In the genomic region with DNA sequence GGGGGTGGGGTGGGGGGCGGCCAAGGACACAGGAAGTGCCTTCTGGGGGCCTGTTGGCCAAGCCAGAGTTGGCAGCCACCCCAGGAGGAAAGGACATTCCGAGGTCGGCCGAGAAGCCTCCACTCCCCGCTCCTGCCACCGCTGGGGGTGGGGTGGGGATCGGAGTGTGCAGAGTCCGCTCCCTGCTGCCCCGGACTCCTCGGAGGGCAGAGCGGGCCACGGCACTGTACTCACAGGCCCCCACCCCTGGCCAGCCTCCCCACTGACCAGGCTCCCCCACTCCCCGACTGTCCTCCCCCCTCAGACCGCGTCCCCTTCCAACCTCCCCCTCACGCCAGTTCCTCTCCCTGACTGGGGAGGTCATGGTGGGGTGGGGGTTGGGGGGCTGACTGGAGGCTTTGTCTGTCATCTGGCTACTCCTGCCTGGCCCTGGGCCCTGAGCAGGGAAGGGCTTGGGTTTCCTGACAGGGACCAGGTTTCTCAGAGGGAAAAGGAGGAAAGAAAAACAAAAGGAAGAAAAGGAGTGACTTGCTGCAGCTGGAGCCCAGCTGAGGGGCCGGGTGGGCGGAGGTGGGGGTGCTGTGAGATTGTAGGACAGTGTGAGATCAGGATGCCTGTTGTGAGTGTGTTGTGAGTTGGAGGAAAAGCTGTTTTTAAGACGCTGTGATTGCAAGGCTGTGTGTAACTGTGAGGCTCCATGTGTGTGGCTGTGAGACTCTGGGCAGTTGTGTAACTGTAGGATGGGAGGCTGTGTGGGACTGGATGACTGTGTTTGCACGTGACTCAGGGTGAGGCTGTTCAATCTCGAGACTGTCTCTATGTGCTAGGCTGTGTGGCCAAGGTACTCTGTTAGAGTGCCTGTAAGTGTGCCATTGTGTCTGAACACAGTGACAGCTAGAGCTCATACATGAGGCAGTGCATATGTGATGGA, we compare ENCODE assay signal across 1 cellular context.
TF ChIP-seq lines count a peak whose summit lies in the region.

No MANE protein-coding gene starts in this region.

TF ChIP-seq in H1, 55 proteins besides CTCF, POLR2A, EP300 and RAD21:
- TF ChIP-seq CTBP2 (IDR thresholded peaks at IDR 0.05; ENCODE audit: borderline replicate concordance, insufficient read depth, insufficient read length, low read length) (no peak), CBX5 (IDR thresholded peaks at IDR 0.05; ENCODE audit: low read depth, low read length) (no peak), NRF1 (IDR thresholded peaks at IDR 0.05; ENCODE audit: low read depth, low read length) (no peak), GTF2F1 (IDR thresholded peaks at IDR 0.05; ENCODE audit: borderline replicate concordance, low read depth, low read length) (no peak)
- TF ChIP-seq, protein P1, sequence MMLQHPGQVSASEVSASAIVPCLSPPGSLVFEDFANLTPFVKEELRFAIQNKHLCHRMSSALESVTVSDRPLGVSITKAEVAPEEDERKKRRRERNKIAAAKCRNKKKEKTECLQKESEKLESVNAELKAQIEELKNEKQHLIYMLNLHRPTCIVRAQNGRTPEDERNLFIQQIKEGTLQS (IDR thresholded peaks at IDR 0.05; ENCODE audit: insufficient read depth, low read depth, low read length): no peak
- TF ChIP-seq, protein P2, sequence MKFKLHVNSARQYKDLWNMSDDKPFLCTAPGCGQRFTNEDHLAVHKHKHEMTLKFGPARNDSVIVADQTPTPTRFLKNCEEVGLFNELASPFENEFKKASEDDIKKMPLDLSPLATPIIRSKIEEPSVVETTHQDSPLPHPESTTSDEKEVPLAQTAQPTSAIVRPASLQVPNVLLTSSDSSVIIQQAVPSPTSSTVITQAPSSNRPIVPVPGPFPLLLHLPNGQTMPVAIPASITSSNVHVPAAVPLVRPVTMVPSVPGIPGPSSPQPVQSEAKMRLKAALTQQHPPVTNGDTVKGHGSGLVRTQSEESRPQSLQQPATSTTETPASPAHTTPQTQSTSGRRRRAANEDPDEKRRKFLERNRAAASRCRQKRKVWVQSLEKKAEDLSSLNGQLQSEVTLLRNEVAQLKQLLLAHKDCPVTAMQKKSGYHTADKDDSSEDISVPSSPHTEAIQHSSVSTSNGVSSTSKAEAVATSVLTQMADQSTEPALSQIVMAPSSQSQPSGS (IDR thresholded peaks at IDR 0.05; ENCODE audit: low read length): no peak
